Comparison of ENCODE assay signal across 9 cellular contexts in the genomic region with DNA sequence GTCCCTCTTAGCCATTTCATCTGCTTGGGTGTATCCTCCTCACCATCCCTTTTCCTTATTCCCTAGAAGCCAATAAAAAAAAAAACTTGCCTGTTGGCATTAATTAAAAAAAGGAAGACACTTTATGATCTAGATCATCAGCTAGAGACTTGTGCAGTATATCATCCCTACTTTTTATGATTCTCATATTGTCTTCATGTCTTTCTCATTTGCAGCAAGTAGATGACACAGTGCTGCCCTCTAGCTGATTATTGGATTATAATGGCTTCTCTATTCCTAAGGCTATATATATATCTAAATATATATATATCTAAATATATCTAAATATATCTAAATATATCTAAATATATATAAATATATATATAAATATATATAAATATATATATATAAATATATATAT.
DNase-seq lines count a peak whose midpoint lies in the region; ATAC-seq, FAIRE-seq and TF ChIP-seq lines count a peak whose summit lies in the region.
"Had no signal": no experiment of that assay in that cellular context is flagged by ENCODE, and none has a peak within 500 bp of the region (broad histone marks: within the 10 kb centered on the region; RNA-seq: fewer than 3 reads in every experiment).

No MANE protein-coding gene starts in this region.

- peak; percentile 93 for FAIRE-seq in RCC 7860 (lab: Jason Lieb, UNC)

- TF ChIP-seq RAD21 in Ishikawa (IDR thresholded peaks at IDR 0.05; ENCODE audit: low read depth): peak; percentile 46

- no peak overlapping the region for H3K27ac Mint-ChIP-seq in mesothelial cell of epicardium
- H3K27ac Mint-ChIP-seq: IgD-negative memory B cell had no signal

- TF ChIP-seq CTCF in fibroblast of pulmonary artery (IDR thresholded peaks at IDR 0.05; ENCODE audit: low read length, missing control alignments): peak; percentile 45
- TF ChIP-seq CTCF in mesothelial cell of epicardium (IDR thresholded peaks at IDR 0.05; ENCODE audit: unreplicated experiment): no peak

- H3K4me1 Mint-ChIP-seq in mesothelial cell of epicardium: peaks cover 6% of the 10 kb centered on the region

- no peaks in the 10 kb centered on the region for H3K9me3 Mint-ChIP-seq in mesothelial cell of epicardium
- H3K9me3 Mint-ChIP-seq: IgD-negative memory B cell had no signal

- TF ChIP-seq EP300 in Ishikawa (IDR thresholded peaks at IDR 0.05; ENCODE audit: borderline replicate concordance): no peak

- no peak overlapping the region for H3K4me3 Mint-ChIP-seq in mesothelial cell of epicardium
- H3K4me3 Mint-ChIP-seq: IgD-negative memory B cell had no signal

- DNase-seq in DMS 273 (lab: John Stamatoyannopoulos, UW; ENCODE audit: unreplicated experiment) (peak; percentile 76), RCC 7860 (ENCODE audit: low spot score) (peak; percentile 54), fibroblast of pulmonary artery (ENCODE audit: low read depth) (peak; percentile 66), mesothelial cell of epicardium (ENCODE audit: low spot score in 2 of 2, unreplicated experiment in 2 of 2) (no peak)

- no peak overlapping the region for H3K4me3 ChIP-seq in fibroblast of pulmonary artery (replicated peaks; ENCODE audit: low read depth, low read length)

- no peaks in the 10 kb centered on the region for H3K36me3 Mint-ChIP-seq in mesothelial cell of epicardium

- ATAC-seq in GM21576 (IDR thresholded peaks at IDR 0.05; ENCODE audit: unreplicated experiment): no peak
- no peak for ATAC-seq in HG03045 (IDR thresholded peaks at IDR 0.05; ENCODE audit: unreplicated experiment)
- ATAC-seq in HG03571 (IDR thresholded peaks at IDR 0.05; ENCODE audit: unreplicated experiment): no peak

- H3K27me3 Mint-ChIP-seq in mesothelial cell of epicardium (ENCODE audit: low read depth): no peaks in the 10 kb centered on the region
- H3K27me3 Mint-ChIP-seq: IgD-negative memory B cell had no signal

TF ChIP-seq in Ishikawa, 13 proteins besides CTCF, POLR2A, EP300 and RAD21:
- TF ChIP-seq TAF1 (IDR thresholded peaks at IDR 0.05; ENCODE audit: low read depth): no peak
- no peak for TF ChIP-seq FOXM1 (IDR thresholded peaks at IDR 0.05; ENCODE audit: borderline replicate concordance, low read depth)
- TF ChIP-seq, protein P1, sequence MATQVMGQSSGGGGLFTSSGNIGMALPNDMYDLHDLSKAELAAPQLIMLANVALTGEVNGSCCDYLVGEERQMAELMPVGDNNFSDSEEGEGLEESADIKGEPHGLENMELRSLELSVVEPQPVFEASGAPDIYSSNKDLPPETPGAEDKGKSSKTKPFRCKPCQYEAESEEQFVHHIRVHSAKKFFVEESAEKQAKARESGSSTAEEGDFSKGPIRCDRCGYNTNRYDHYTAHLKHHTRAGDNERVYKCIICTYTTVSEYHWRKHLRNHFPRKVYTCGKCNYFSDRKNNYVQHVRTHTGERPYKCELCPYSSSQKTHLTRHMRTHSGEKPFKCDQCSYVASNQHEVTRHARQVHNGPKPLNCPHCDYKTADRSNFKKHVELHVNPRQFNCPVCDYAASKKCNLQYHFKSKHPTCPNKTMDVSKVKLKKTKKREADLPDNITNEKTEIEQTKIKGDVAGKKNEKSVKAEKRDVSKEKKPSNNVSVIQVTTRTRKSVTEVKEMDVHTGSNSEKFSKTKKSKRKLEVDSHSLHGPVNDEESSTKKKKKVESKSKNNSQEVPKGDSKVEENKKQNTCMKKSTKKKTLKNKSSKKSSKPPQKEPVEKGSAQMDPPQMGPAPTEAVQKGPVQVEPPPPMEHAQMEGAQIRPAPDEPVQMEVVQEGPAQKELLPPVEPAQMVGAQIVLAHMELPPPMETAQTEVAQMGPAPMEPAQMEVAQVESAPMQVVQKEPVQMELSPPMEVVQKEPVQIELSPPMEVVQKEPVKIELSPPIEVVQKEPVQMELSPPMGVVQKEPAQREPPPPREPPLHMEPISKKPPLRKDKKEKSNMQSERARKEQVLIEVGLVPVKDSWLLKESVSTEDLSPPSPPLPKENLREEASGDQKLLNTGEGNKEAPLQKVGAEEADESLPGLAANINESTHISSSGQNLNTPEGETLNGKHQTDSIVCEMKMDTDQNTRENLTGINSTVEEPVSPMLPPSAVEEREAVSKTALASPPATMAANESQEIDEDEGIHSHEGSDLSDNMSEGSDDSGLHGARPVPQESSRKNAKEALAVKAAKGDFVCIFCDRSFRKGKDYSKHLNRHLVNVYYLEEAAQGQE (IDR thresholded peaks at IDR 0.05; ENCODE audit: low read depth): no peak
- TF ChIP-seq EGR1 (IDR thresholded peaks at IDR 0.05): no peak
- TF ChIP-seq, protein P2, sequence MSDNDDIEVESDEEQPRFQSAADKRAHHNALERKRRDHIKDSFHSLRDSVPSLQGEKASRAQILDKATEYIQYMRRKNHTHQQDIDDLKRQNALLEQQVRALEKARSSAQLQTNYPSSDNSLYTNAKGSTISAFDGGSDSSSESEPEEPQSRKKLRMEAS (IDR thresholded peaks at IDR 0.05): no peak
- no peak for TF ChIP-seq TCF12 (IDR thresholded peaks at IDR 0.05; ENCODE audit: low read depth)
- no peak for TF ChIP-seq CEBPB (IDR thresholded peaks at IDR 0.05)
- no peak for TF ChIP-seq TEAD4 (IDR thresholded peaks at IDR 0.05)
- no peak for TF ChIP-seq ZBTB7A (IDR thresholded peaks at IDR 0.05; ENCODE audit: low read depth)

Comparison
In these comparisons a context has a peak if more than half of its experiments do, and no peak if none do; other contexts are left out.
1. DNase-seq: peak in DMS 273 (single experiment), RCC 7860 (single experiment) and fibroblast of pulmonary artery (single experiment); none in mesothelial cell of epicardium (0 of 2).